ENCODE assay signal across 8 cellular contexts in the genomic region with DNA sequence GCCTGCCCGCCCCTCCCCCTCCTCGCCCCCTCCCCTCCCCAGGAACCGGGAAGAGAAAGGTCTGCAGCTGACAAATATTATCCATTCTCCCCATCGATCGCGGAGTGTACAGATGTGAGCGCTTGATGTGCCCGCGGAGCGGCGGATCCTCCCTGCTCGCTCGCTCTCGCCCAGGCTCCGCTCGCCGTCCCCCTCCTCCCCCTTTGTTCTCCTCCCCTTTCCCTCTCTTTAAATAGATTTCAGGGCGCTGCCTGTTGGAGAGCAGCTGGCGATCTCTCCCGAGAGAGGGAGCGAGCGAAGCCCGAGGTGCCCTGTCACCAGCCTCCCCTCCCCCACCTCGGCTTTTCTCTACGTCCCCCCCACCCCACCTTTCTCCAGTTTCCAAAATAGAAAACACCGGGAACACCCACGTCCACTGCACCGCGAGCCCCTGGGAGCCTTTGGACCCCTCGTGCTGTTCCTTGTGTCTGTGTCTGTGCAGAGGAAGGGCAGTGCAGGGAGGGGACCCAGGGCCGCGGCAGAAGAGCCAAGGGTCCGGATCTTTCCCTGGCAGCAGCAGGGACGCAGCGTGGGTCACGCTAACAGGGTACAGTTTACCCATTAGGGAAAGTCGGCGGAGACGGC. TPM values are rescaled to one million over a fixed set of nuclear protein-coding genes. Genes with fewer than 3 reads are reported as not detected.
DNase-seq lines count a peak whose midpoint lies in the region; ATAC-seq, FAIRE-seq and TF ChIP-seq lines count a peak whose summit lies in the region.

No MANE protein-coding gene starts in this region.

- TF ChIP-seq EP300 in GM12878 (IDR thresholded peaks at IDR 0.05; ENCODE audit: borderline replicate concordance in 1 of 2, control insufficient read depth in 1 of 2, low read depth in 2 of 2, low read length in 2 of 2), result no peak

- no peaks in the 10 kb centered on the region for H3K79me2 ChIP-seq in GM12878 (ENCODE audit: control insufficient read depth, insufficient read depth, low read length)
- no peaks in the 10 kb centered on the region for H3K79me2 ChIP-seq in keratinocyte (ENCODE audit: control insufficient read depth, insufficient read depth, low read length)

- POLR2A ChIA-PET in activated CD4-positive, alpha-beta T cell treated with anti-CD3 and anti-CD28 coated beads, Interleukin-2, amount 10 ng/mL, durations not matched to agents 7 days and 5 days (lab: Charles Lee), result no interaction called here
- POLR2A ChIA-PET in GM12878 (lab: Charles Lee), result no interaction called here

- intact Hi-C loops in GM12878 (cut with micrococcal nuclease; ENCODE audit: unreplicated experiment), result loop anchor here (5.0 kb wide), 1 partner anchor 342 kb away; no protein-coding TSS in a partner anchor

- no TSS peak for BruUV-seq in GM12878 (replicated peaks; lab: Mats Ljungman, UMichigan)

- in situ Hi-C loops in GM12878 (cut with MboI), result no loop called here

- WGBS in GM12878 (ENCODE audit: insufficient coverage, insufficient replicate concordance, low lambda C conversion rate, missing lambda C conversion rate), result 29% methylated on average over 22 of the region's 39 CpGs

- TF ChIP-seq RAD21 in GM12878 (IDR thresholded peaks at IDR 0.05; ENCODE audit: insufficient read depth, low read depth, low read length), result no peak

- H3K36me3 ChIP-seq in GM12878 (ENCODE audit: control insufficient read depth in 2 of 2, insufficient read depth in 2 of 2, low read length in 1 of 2) (no peaks in the 10 kb centered on the region), keratinocyte (ENCODE audit: control insufficient read depth in 2 of 2, extremely low read depth in 1 of 2, insufficient read depth in 2 of 2, low read length in 2 of 2) (no peaks in the 10 kb centered on the region), subcutaneous abdominal adipose tissue (ENCODE audit: control insufficient read depth in 5 of 5, insufficient read depth in 5 of 5, low read length in 5 of 5) (no peaks in the 10 kb centered on the region)

- TF ChIP-seq CTCF in GM12878 (IDR thresholded peaks at IDR 0.05 in 2 of 3, conservative IDR thresholded peaks at IDR 0.05 in 1 of 3; ENCODE audit: control insufficient read depth in 2 of 3, extremely low read depth in 1 of 3, insufficient read depth in 1 of 3, low read depth in 3 of 3, low read length in 3 of 3) (no peak), keratinocyte (optimal IDR thresholded peaks at IDR 0.05 in 1 of 3, IDR thresholded peaks at IDR 0.05 in 1 of 3, conservative IDR thresholded peaks at IDR 0.05 in 1 of 3; ENCODE audit: extremely low read depth in 1 of 3, insufficient read depth in 2 of 3, low read length in 3 of 3) (no peak)

- DNase-seq in activated CD4-positive, alpha-beta T cell treated with anti-CD3 and anti-CD28 coated beads, Interleukin-2, amount 10 ng/mL, durations not matched to agents 7 days and 5 days, result no peak
- no peak for DNase-seq in activated CD4-positive, alpha-beta T cell treated with anti-CD3 and anti-CD28 coated beads for 1 hour
- DNase-seq in NCI-H226, result peak; percentile 23
- DNase-seq in GM12878 (ENCODE audit: low read depth, low spot score), result no peak
- no peak for DNase-seq in keratinocyte (ENCODE audit: low read depth, low spot score)

- H3K4me2 ChIP-seq in GM12878 (ENCODE audit: control insufficient read depth, insufficient read depth) (peak overlapping the region; percentile 81), keratinocyte (ENCODE audit: control insufficient read depth, extremely low read depth, insufficient read depth, low read depth, low read length) (peak overlapping the region; percentile 70)

- H3K36me3 Mint-ChIP-seq in activated CD4-positive, alpha-beta T cell treated with anti-CD3 and anti-CD28 coated beads, Interleukin-2, amount 10 ng/mL, durations not matched to agents 7 days and 5 days (ENCODE audit: low read depth), result no peaks in the 10 kb centered on the region

- no peak for ATAC-seq in GM12878
- ATAC-seq in HG03460 (IDR thresholded peaks at IDR 0.05; ENCODE audit: unreplicated experiment), result no peak
- no peak for ATAC-seq in GM18870 (IDR thresholded peaks at IDR 0.05; ENCODE audit: unreplicated experiment)

- H3K4me3 ChIP-seq in GM12878, result peak overlapping the region; percentile 58; the same call in 1 of the 2 replicates
- peak overlapping the region in 1 of 3 experiments; percentile 3 for H3K4me3 ChIP-seq in keratinocyte (ENCODE audit: control insufficient read depth in 2 of 3, extremely low read depth in 1 of 3, insufficient read depth in 2 of 3, low read depth in 1 of 3, low read length in 3 of 3)
- peak overlapping the region in 4 of 5 donors; percentile 39 to 63 (median 53) for H3K4me3 ChIP-seq in subcutaneous abdominal adipose tissue (ENCODE audit: low read depth in 1 of 5, low read length in 5 of 5)

- H3K9ac ChIP-seq in GM12878 (ENCODE audit: control insufficient read depth, insufficient read depth, low read length) (no peak overlapping the region), keratinocyte (ENCODE audit: control insufficient read depth, extremely low read depth, insufficient read depth, low read length) (no peak overlapping the region), subcutaneous abdominal adipose tissue (ENCODE audit: low read length in 5 of 5) (no peak overlapping the region)

- no peak overlapping the region for H2AFZ ChIP-seq in GM12878 (ENCODE audit: control insufficient read depth, low read depth, low read length)
- no peak overlapping the region for H2AFZ ChIP-seq in keratinocyte (ENCODE audit: control insufficient read depth, low read length)

- TF ChIP-seq POLR2A in GM12878 (IDR thresholded peaks at IDR 0.05; ENCODE audit: low read depth, low read length), result no peak

- SMC1A ChIA-PET in GM12878 (lab: Charles Lee; ENCODE audit: uncharacterized antibody, unreplicated experiment), result no interaction called here

- peaks cover 9% of the 10 kb centered on the region for H3K4me1 ChIP-seq in GM12878 (ENCODE audit: control insufficient read depth, insufficient read depth, low read length)
- peaks cover 7% of the 10 kb centered on the region for H3K4me1 ChIP-seq in keratinocyte (ENCODE audit: control insufficient read depth, extremely low read depth, insufficient read depth, low read length)
- peaks cover 4 to 48% (median 35%) of the 10 kb centered on the region in 5 donors for H3K4me1 ChIP-seq in subcutaneous abdominal adipose tissue (ENCODE audit: control insufficient read depth in 5 of 5, insufficient read depth in 5 of 5, low read length in 5 of 5)

- no peaks in the 10 kb centered on the region for H3K9me3 Mint-ChIP-seq in activated CD4-positive, alpha-beta T cell treated with anti-CD3 and anti-CD28 coated beads, Interleukin-2, amount 10 ng/mL, durations not matched to agents 7 days and 5 days

- no peaks in the 10 kb centered on the region for H3K27me3 ChIP-seq in GM12878 (replicated peaks in 1 of 2; ENCODE audit: control insufficient read depth in 2 of 2, insufficient read depth in 2 of 2, low read length in 1 of 2)
- peaks cover 48% of the 10 kb centered on the region for H3K27me3 ChIP-seq in keratinocyte (ENCODE audit: control insufficient read depth, extremely low read depth, insufficient read depth, low read length)
- peaks cover 10 to 60% (median 19%) of the 10 kb centered on the region in 5 donors for H3K27me3 ChIP-seq in subcutaneous abdominal adipose tissue (ENCODE audit: control insufficient read depth in 5 of 5, insufficient read depth in 4 of 5, low read length in 5 of 5)

- peak overlapping the region; percentile 69 for H3K4me3 Mint-ChIP-seq in activated CD4-positive, alpha-beta T cell treated with anti-CD3 and anti-CD28 coated beads, Interleukin-2, amount 10 ng/mL, durations not matched to agents 7 days and 5 days

- no peak for FAIRE-seq in GM12878 (lab: Jason Lieb, UNC)
- FAIRE-seq in keratinocyte (lab: Jason Lieb, UNC), result no peak

- H3K4me1 Mint-ChIP-seq in activated CD4-positive, alpha-beta T cell treated with anti-CD3 and anti-CD28 coated beads, Interleukin-2, amount 10 ng/mL, durations not matched to agents 7 days and 5 days, result peaks cover 18% of the 10 kb centered on the region

- H3K27ac ChIP-seq in GM12878 (ENCODE audit: control insufficient read depth, insufficient read depth), result no peak overlapping the region
- no peak overlapping the region for H3K27ac ChIP-seq in keratinocyte (ENCODE audit: control insufficient read depth, insufficient read depth, low read length)
- no peak overlapping the region for H3K27ac ChIP-seq in subcutaneous abdominal adipose tissue (ENCODE audit: low read depth, low read length)

- dilution Hi-C loops in keratinocyte (cut with MboI; ENCODE audit: extremely low pct_ligation_motif_present, low sequenced_read_pairs), result no loop called here

- H3K27me3 Mint-ChIP-seq in activated CD4-positive, alpha-beta T cell treated with anti-CD3 and anti-CD28 coated beads, Interleukin-2, amount 10 ng/mL, durations not matched to agents 7 days and 5 days, result no peaks in the 10 kb centered on the region

- no peaks in the 10 kb centered on the region for H3K9me1 ChIP-seq in keratinocyte (ENCODE audit: control insufficient read depth, extremely low read depth, insufficient read depth, low read length)

- H4K20me1 ChIP-seq in GM12878 (ENCODE audit: control insufficient read depth, insufficient read depth) (no peaks in the 10 kb centered on the region; the same call in 1 of the 2 replicates), keratinocyte (ENCODE audit: control insufficient read depth, extremely low read depth, insufficient read depth, low read length) (no peaks in the 10 kb centered on the region)

- RAD21 ChIA-PET in GM12878 (lab: Charles Lee; ENCODE audit: unreplicated experiment), result interaction anchor here (1.1 kb wide), 1 partner anchor 132 kb away, joined by 4 read pairs; no protein-coding TSS in a partner anchor

- CTCF ChIA-PET in activated CD4-positive, alpha-beta T cell treated with anti-CD3 and anti-CD28 coated beads, Interleukin-2, amount 10 ng/mL, durations not matched to agents 7 days and 5 days (lab: Charles Lee), result no interaction called here
- CTCF ChIA-PET in GM12878 (lab: Yijun Ruan, JAX), result no interaction called here

- H3K9me3 ChIP-seq in GM12878 (replicated peaks; ENCODE audit: control insufficient read depth, insufficient read depth, low read length), result no peaks in the 10 kb centered on the region; the same call in 2 of the 3 replicates
- H3K9me3 ChIP-seq in keratinocyte (ENCODE audit: control insufficient read depth, low read depth, low read length), result no peaks in the 10 kb centered on the region
- no peaks in the 10 kb centered on the region for H3K9me3 ChIP-seq in subcutaneous abdominal adipose tissue (ENCODE audit: control insufficient read depth in 5 of 5, low read length in 5 of 5)

- no peak overlapping the region for H3K27ac Mint-ChIP-seq in activated CD4-positive, alpha-beta T cell treated with anti-CD3 and anti-CD28 coated beads, Interleukin-2, amount 10 ng/mL, durations not matched to agents 7 days and 5 days

RNA-seq across cellular contexts. Expression of a gene that starts 56.6 kb away (rescaled TPM):
- total RNA-seq in activated CD4-positive, alpha-beta T cell treated with anti-CD3 and anti-CD28 coated beads, Interleukin-2, amount 10 ng/mL, durations not matched to agents 7 days and 5 days, result 10 to 100 TPM; 53.1 to 54.9 TPM
- total RNA-seq in GM12878 (2013; cell fraction: nucleolus; rRNA removed), result 8.7 and 10.9 TPM in 2 replicates
- total RNA-seq in GM12878 (2014; rRNA removed) (9.9 and 12.8 TPM in 2 replicates), GM12878 (2014; rRNA removed; fragmentation: Illumina TruSeq; extraction: Trizol) (7.0 and 7.3 TPM in 2 replicates), GM12878 (2021) (16.4 and 17.5 TPM in 2 replicates)
- 9.8 TPM for polyA plus RNA-seq in GM12878 (2011; ENCODE audit: low read depth)
- polyA plus RNA-seq in GM12878 (2011; rRNA removed) (7.5 and 8.0 TPM in 2 replicates), GM12878 (2014; fragmentation: Illumina TruSeq; extraction: Trizol) (14.6 and 14.8 TPM in 2 replicates), GM12878 (2014; fragmentation: Nextera tagmentation; extraction: Ambion mirVana) (1 to 10 TPM; 5.1 to 8.0 TPM), GM12878 (2014; rRNA removed) (9.6 and 10.0 TPM in 2 replicates), GM12878 (2016; fragmentation: Nextera tagmentation; extraction: Ambion mirVana) (10 to 100 TPM; 10.1 to 10.9 TPM), keratinocyte (2.8 to 5.0 TPM (median 3.6 TPM) in 3 replicates)
- polyA plus RNA-seq in GM12878 (2011; cell fraction: cytosol; rRNA removed), result 6.9 and 11.2 TPM in 2 replicates
- polyA plus RNA-seq in GM12878 (2011; cell fraction: nucleus; rRNA removed), result 22.9 and 32.6 TPM in 2 replicates
- 12.0 and 13.5 TPM in 2 replicates for polyA plus RNA-seq in GM12878 (2012)
- polyA minus RNA-seq in GM12878 (2011; rRNA and poly(A)+ RNA removed), result 8.6 and 10.0 TPM in 2 replicates
- polyA minus RNA-seq in GM12878 (2011; cell fraction: cytosol; rRNA and poly(A)+ RNA removed), result 8.4 and 9.4 TPM in 2 replicates
- 7.9 and 12.2 TPM in 2 replicates for polyA minus RNA-seq in GM12878 (2011; cell fraction: nucleus; rRNA and poly(A)+ RNA removed)
- polyA plus RNA-seq in keratinocyte (2011; ENCODE audit: low read depth), result 8.0 TPM
- 4.1 and 4.2 TPM in 2 replicates for polyA plus RNA-seq in keratinocyte (2011; cell fraction: cytosol; rRNA removed)
- polyA plus RNA-seq in keratinocyte (2011; cell fraction: nucleus; rRNA removed), result 20.2 and 20.8 TPM in 2 replicates
- polyA plus RNA-seq in keratinocyte (2012; ENCODE audit: low replicate concordance), result 6.2 and 7.2 TPM in 2 replicates
- 2.5 to 11.9 TPM (median 7.5 TPM) in 3 replicates for polyA minus RNA-seq in keratinocyte
- 4.0 TPM for polyA minus RNA-seq in keratinocyte (2011; cell fraction: cytosol; rRNA and poly(A)+ RNA removed)
- 13.0 and 22.7 TPM in 2 replicates for polyA minus RNA-seq in keratinocyte (2011; cell fraction: nucleus; rRNA and poly(A)+ RNA removed)
